In genomic region chr5:96884995-96885394, GRCh38 we compare ENCODE assay signal across 17 cellular contexts. TPM values are rescaled to one million over a fixed set of nuclear protein-coding genes. Genes with fewer than 3 reads are reported as not detected.
DNase-seq lines count a peak whose midpoint lies in the region; ATAC-seq and TF ChIP-seq lines count a peak whose summit lies in the region.
"Had no signal": no experiment of that assay in that cellular context is flagged by ENCODE, and none has a peak within 500 bp of the region (broad histone marks: within the 10 kb centered on the region; RNA-seq: fewer than 3 reads in every experiment).

No MANE protein-coding gene starts in this region.

- H3K27ac Mint-ChIP-seq in CD4-positive, alpha-beta T cell = peak overlapping the region; percentile 94
- H3K27ac Mint-ChIP-seq in activated CD4-positive, alpha-beta memory T cell treated with anti-CD3 and anti-CD28 coated beads, Interleukin-2, amount 10 ng/mL, durations not matched to agents 7 days and 5 days = peak overlapping the region; percentile 88
- H3K27ac Mint-ChIP-seq in naive thymus-derived CD4-positive, alpha-beta T cell = peak overlapping the region; percentile 91 to 99 (median 96)

- POLR2A ChIA-PET in CD4-positive, alpha-beta T cell (lab: Charles Lee) = interaction anchor here (0.7 to 2.3 kb wide), 8 partner anchors 9 to 85 kb away, joined by 3 to 28 read pairs (median 6); partner anchors contain the start of genes ERAP1, ERAP2 and LNPEP
- POLR2A ChIA-PET in activated CD4-positive, alpha-beta memory T cell treated with anti-CD3 and anti-CD28 coated beads, Interleukin-2, amount 10 ng/mL, durations not matched to agents 7 days and 5 days (lab: Charles Lee) = interaction anchor here (0.7 to 5.9 kb wide), 9 partner anchors 8 to 76 kb away, joined by 3 to 49 read pairs (median 7); partner anchors contain the start of genes ERAP2 and LNPEP
- POLR2A ChIA-PET in naive thymus-derived CD4-positive, alpha-beta T cell (lab: Charles Lee) = interaction anchor here (0.7 to 3.5 kb wide), 15 partner anchors 7 to 124 kb away, joined by 3 to 22 read pairs (median 4); partner anchors contain the start of genes ERAP2 and LNPEP

- H4K20me1 ChIP-seq in DOHH2 (ENCODE audit: control insufficient read depth, insufficient read depth, low read depth, low read length) = no peaks in the 10 kb centered on the region

- no peaks in the 10 kb centered on the region for H3K9me2 ChIP-seq in DOHH2 (replicated peaks; ENCODE audit: control insufficient read depth, low read length)

- peaks cover 86% of the 10 kb centered on the region for H3K36me3 Mint-ChIP-seq in CD4-positive, alpha-beta T cell (ENCODE audit: low read depth)
- H3K36me3 Mint-ChIP-seq in activated CD4-positive, alpha-beta memory T cell treated with anti-CD3 and anti-CD28 coated beads, Interleukin-2, amount 10 ng/mL, durations not matched to agents 7 days and 5 days (ENCODE audit: low read depth) = peaks cover 85% of the 10 kb centered on the region
- H3K36me3 Mint-ChIP-seq in naive thymus-derived CD4-positive, alpha-beta T cell = peaks cover 14 to 73% (median 73%) of the 10 kb centered on the region in 5 donors

- H3K4me1 Mint-ChIP-seq in CD4-positive, alpha-beta T cell (ENCODE audit: low read depth) = peaks cover 83% of the 10 kb centered on the region
- H3K4me1 Mint-ChIP-seq in activated CD4-positive, alpha-beta memory T cell treated with anti-CD3 and anti-CD28 coated beads, Interleukin-2, amount 10 ng/mL, durations not matched to agents 7 days and 5 days = peaks cover 66% of the 10 kb centered on the region
- H3K4me1 Mint-ChIP-seq in naive thymus-derived CD4-positive, alpha-beta T cell = peaks cover 52 to 83% (median 77%) of the 10 kb centered on the region in 7 donors

- H3K27me3 Mint-ChIP-seq in CD4-positive, alpha-beta T cell = no peaks in the 10 kb centered on the region
- H3K27me3 Mint-ChIP-seq in activated CD4-positive, alpha-beta memory T cell treated with anti-CD3 and anti-CD28 coated beads, Interleukin-2, amount 10 ng/mL, durations not matched to agents 7 days and 5 days = no peaks in the 10 kb centered on the region
- H3K27me3 Mint-ChIP-seq in naive thymus-derived CD4-positive, alpha-beta T cell = no peaks in the 10 kb centered on the region

- peak overlapping the region; percentile 59 for H3K4me3 Mint-ChIP-seq in CD4-positive, alpha-beta T cell
- H3K4me3 Mint-ChIP-seq in activated CD4-positive, alpha-beta memory T cell treated with anti-CD3 and anti-CD28 coated beads, Interleukin-2, amount 10 ng/mL, durations not matched to agents 7 days and 5 days = no peak overlapping the region
- peak overlapping the region; percentile 18 to 87 (median 71) for H3K4me3 Mint-ChIP-seq in naive thymus-derived CD4-positive, alpha-beta T cell

- CTCF ChIA-PET in CD4-positive, alpha-beta T cell (lab: Charles Lee) = interaction anchor here (1.0 to 2.1 kb wide), 3 partner anchors 9 to 16 kb away, joined by 3 to 9 read pairs (median 4); partner anchors contain the start of gene ERAP2
- CTCF ChIA-PET in activated CD4-positive, alpha-beta memory T cell treated with anti-CD3 and anti-CD28 coated beads, Interleukin-2, amount 10 ng/mL, durations not matched to agents 7 days and 5 days (lab: Charles Lee) = interaction anchor here (0.9 to 3.7 kb wide), 5 partner anchors 8 to 16 kb away, joined by 3 to 34 read pairs (median 3); partner anchors contain the start of gene ERAP2
- CTCF ChIA-PET in naive thymus-derived CD4-positive, alpha-beta T cell (lab: Charles Lee) = interaction anchor here (0.8 to 1.1 kb wide), 3 partner anchors 8 to 51 kb away, joined by 3 to 6 read pairs (median 3); partner anchors contain the start of genes ERAP2 and LNPEP

- peak overlapping the region; percentile 65; the same call in 1 of the 2 replicates for H3K4me3 ChIP-seq in DOHH2 (ENCODE audit: low read length)
- H3K4me3 ChIP-seq in naive thymus-derived CD4-positive, alpha-beta T cell (ENCODE audit: low read length) = no peak overlapping the region
- H3K4me3 ChIP-seq: GM23248, K562, SJCRH30, transverse colon had no signal

- no peak for DNase-seq in CD4-positive, alpha-beta T cell
- no peak for DNase-seq in activated CD4-positive, alpha-beta memory T cell treated with anti-CD3 and anti-CD28 coated beads, Interleukin-2, amount 10 ng/mL, durations not matched to agents 7 days and 5 days
- DNase-seq in naive thymus-derived CD4-positive, alpha-beta T cell = no peak
- DNase-seq in NCI-H187 treated with DMSO at 0.1 percent for 48 hours (lab: John Stamatoyannopoulos, UW) (no peak), foreskin melanocyte (no peak)
- DNase-seq: activated effector memory CD4-positive, alpha-beta T cell treated with anti-CD3 and anti-CD28 coated beads, Interleukin-2, amount 50 U/mL, for 16 hours; BE2C; GM23248; NCI-H1105; NCI-H526 treated with DMSO at 0.1 percent for 48 hours; occipital lobe; SJCRH30; transverse colon had no signal

- no peaks in the 10 kb centered on the region for H3K9me3 Mint-ChIP-seq in CD4-positive, alpha-beta T cell
- no peaks in the 10 kb centered on the region for H3K9me3 Mint-ChIP-seq in activated CD4-positive, alpha-beta memory T cell treated with anti-CD3 and anti-CD28 coated beads, Interleukin-2, amount 10 ng/mL, durations not matched to agents 7 days and 5 days
- H3K9me3 Mint-ChIP-seq in naive thymus-derived CD4-positive, alpha-beta T cell = peaks cover 0 to 2% (median 0%) of the 10 kb centered on the region in 11 donors

- no peak for ATAC-seq in CD4-positive, alpha-beta T cell (ENCODE audit: poor library complexity)
- no peak for ATAC-seq in naive thymus-derived CD4-positive, alpha-beta T cell
- ATAC-seq in HG03354 (IDR thresholded peaks at IDR 0.05; ENCODE audit: poor library complexity, severe bottlenecking, unreplicated experiment) = no peak
- ATAC-seq: left lobe of liver had no signal

- H3K27me3 ChIP-seq in CD4-positive, alpha-beta T cell (ENCODE audit: control insufficient read depth, insufficient read depth, low read length) = no peaks in the 10 kb centered on the region
- H3K27me3 ChIP-seq in DOHH2 (ENCODE audit: control insufficient read depth, low read length) = no peaks in the 10 kb centered on the region
- H3K27me3 ChIP-seq in naive thymus-derived CD4-positive, alpha-beta T cell (ENCODE audit: control insufficient read depth in 2 of 2, insufficient read depth in 2 of 2, low read length in 2 of 2) = no peaks in the 10 kb centered on the region
- H3K27me3 ChIP-seq: BE2C, SJCRH30, transverse colon had no signal

- intact Hi-C loops in CD4-positive, alpha-beta T cell (cut with DNase I, micrococcal nuclease) = loop anchor here in 1 of 2 experiments (2.0 kb wide), 1 partner anchor 26 kb away; no protein-coding TSS in a partner anchor
- intact Hi-C loops in naive thymus-derived CD4-positive, alpha-beta T cell (cut with micrococcal nuclease) = no loop called here

- H3K4me2 ChIP-seq in DOHH2 (ENCODE audit: low read length) = peak overlapping the region; percentile 86

- peaks cover 22% of the 10 kb centered on the region for H3K36me3 ChIP-seq in DOHH2 (ENCODE audit: control insufficient read depth, low read length)
- H3K36me3 ChIP-seq in naive thymus-derived CD4-positive, alpha-beta T cell (ENCODE audit: control insufficient read depth in 2 of 3, insufficient read depth in 3 of 3, low read length in 3 of 3) = peaks cover 6 to 44% (median 34%) of the 10 kb centered on the region in 3 experiments
- H3K36me3 ChIP-seq: BE2C, SJCRH30 had no signal

- peak overlapping the region; percentile 44 for H3K27ac ChIP-seq in CD4-positive, alpha-beta T cell (ENCODE audit: low read depth, low read length)
- H3K27ac ChIP-seq in DOHH2 (ENCODE audit: low read depth, low read length) = 0 out of 2 replicates have a peak overlapping the region, but pooled peaks have one; percentile 62
- H3K27ac ChIP-seq in naive thymus-derived CD4-positive, alpha-beta T cell (ENCODE audit: low read depth, low read length) = peak overlapping the region; percentile 63
- H3K27ac ChIP-seq: GM23248, SJCRH30 had no signal

- H3K79me2 ChIP-seq in DOHH2 (ENCODE audit: control insufficient read depth, low read length) = no peaks in the 10 kb centered on the region

- peaks cover 46% of the 10 kb centered on the region for H3K4me1 ChIP-seq in DOHH2 (ENCODE audit: control insufficient read depth, low read length)
- H3K4me1 ChIP-seq in naive thymus-derived CD4-positive, alpha-beta T cell (ENCODE audit: control insufficient read depth in 2 of 2, insufficient read depth in 2 of 2, low read length in 2 of 2) = peaks cover 63 to 65% of the 10 kb centered on the region in 2 donors
- H3K4me1 ChIP-seq: BE2C, SJCRH30 had no signal

- no peak for TF ChIP-seq CTCF in CD4-positive, alpha-beta T cell (IDR thresholded peaks at IDR 0.05)
- no peak for TF ChIP-seq CTCF in DOHH2 (IDR thresholded peaks at IDR 0.05; ENCODE audit: low read depth, low read length, poor library complexity, severe bottlenecking)

- no peaks in the 10 kb centered on the region for H3K9me3 ChIP-seq in CD4-positive, alpha-beta T cell (ENCODE audit: control insufficient read depth, low read length)
- H3K9me3 ChIP-seq in DOHH2 (ENCODE audit: control insufficient read depth, insufficient read depth, low read length) = no peaks in the 10 kb centered on the region
- H3K9me3 ChIP-seq in naive thymus-derived CD4-positive, alpha-beta T cell (ENCODE audit: control insufficient read depth in 2 of 3, low read length in 3 of 3) = no peaks in the 10 kb centered on the region
- H3K9me3 ChIP-seq: BE2C, SJCRH30, transverse colon had no signal

- H3F3A ChIP-seq in DOHH2 (ENCODE audit: control insufficient read depth, insufficient read depth) = peaks cover 9% of the 10 kb centered on the region

RNA-seq across cellular contexts. Expression of gene ERAP2, which starts 8.7 kb away (rescaled TPM):
- 10 to 100 TPM; 56.6 to 61.4 TPM for total RNA-seq in CD4-positive, alpha-beta T cell
- 10 to 100 TPM; 91.3 to 93.9 TPM for total RNA-seq in activated CD4-positive, alpha-beta memory T cell treated with anti-CD3 and anti-CD28 coated beads, Interleukin-2, amount 10 ng/mL, durations not matched to agents 7 days and 5 days
- total RNA-seq in naive thymus-derived CD4-positive, alpha-beta T cell = 100 to 1,000 TPM in 2 of 5 experiments, 10 to 100 TPM in 3; 42.5 to 158 (median 97.2) TPM
- polyA plus RNA-seq in naive thymus-derived CD4-positive, alpha-beta T cell = 100 to 1,000 TPM in 1 of 2 donors, 10 to 100 TPM in 1; 11.1 to 161 TPM

RNA-seq across cellular contexts. Expression of gene LNPEP, which starts 50.9 kb away (rescaled TPM):
- total RNA-seq in CD4-positive, alpha-beta T cell = 10 to 100 TPM; 52.0 to 52.7 TPM
- total RNA-seq in activated CD4-positive, alpha-beta memory T cell treated with anti-CD3 and anti-CD28 coated beads, Interleukin-2, amount 10 ng/mL, durations not matched to agents 7 days and 5 days = 10 to 100 TPM; 79.2 to 80.8 TPM
- total RNA-seq in naive thymus-derived CD4-positive, alpha-beta T cell = 100 to 1,000 TPM in 1 of 5 experiments, 10 to 100 TPM in 4; 82.4 to 109 (median 88.8) TPM
- 10 to 100 TPM; 53.2 to 54.5 TPM for polyA plus RNA-seq in naive thymus-derived CD4-positive, alpha-beta T cell
